Comparison of ENCODE assay signal across 24 cellular contexts in genomic region chr14:64752909-64753308, GRCh38. TPM values are rescaled to one million over a fixed set of nuclear protein-coding genes. Genes with fewer than 3 reads are reported as not detected.
DNase-seq lines count a peak whose midpoint lies in the region; ATAC-seq, FAIRE-seq and TF ChIP-seq lines count a peak whose summit lies in the region.
"Had no signal": no experiment of that assay in that cellular context is flagged by ENCODE, and none has a peak within 500 bp of the region (broad histone marks: within the 10 kb centered on the region; RNA-seq: fewer than 3 reads in every experiment).

No MANE protein-coding gene starts in this region.

- no peaks in the 10 kb centered on the region for H3K23me2 ChIP-seq in H1 (ENCODE audit: low read depth, low read length)

- TF ChIP-seq RAD21 in H1 (IDR thresholded peaks at IDR 0.05 in 1 of 2, conservative IDR thresholded peaks at IDR 0.05 in 1 of 2; ENCODE audit: low read depth in 2 of 2, low read length in 2 of 2): no peak

- H3K36me3 ChIP-seq in H1 (ENCODE audit: control insufficient read depth in 2 of 4, insufficient read depth in 4 of 4, low read length in 3 of 4) (peaks cover 0 to 10% (median 1%) of the 10 kb centered on the region in 4 experiments; a peak in 4 of 8 replicates), left lung (peaks cover 0 to 13% of the 10 kb centered on the region in 2 donors), esophagus squamous epithelium (peaks cover under 1 to 27% (median 11%) of the 10 kb centered on the region in 3 donors)
- H3K36me3 ChIP-seq: BLaER1, HAP-1 had no signal

- POLR2A ChIA-PET in H1 (lab: Charles Lee; ENCODE audit: partially characterized antibody): interaction anchor here (0.6 to 2.5 kb wide), 5 partner anchors 9 to 87 kb away, joined by 3 to 7 read pairs (median 4); partner anchors contain the start of gene PLEKHG3

- H3K79me2 ChIP-seq in H1 (ENCODE audit: control insufficient read depth in 1 of 2, insufficient read depth in 2 of 2, low read length in 2 of 2): no peaks in the 10 kb centered on the region

- peak overlapping the region; percentile 39; the same call in 1 of the 2 replicates for H4K8ac ChIP-seq in H1 (ENCODE audit: extremely low read depth, insufficient read depth, low read length)

- H3K14ac ChIP-seq in H1 (ENCODE audit: insufficient read length): no peak overlapping the region

- H2BK12ac ChIP-seq in H1 (ENCODE audit: low read depth, low read length): no peak overlapping the region

- H3K18ac ChIP-seq in H1 (ENCODE audit: extremely low read depth, low read length): no peak overlapping the region; the same call in 1 of the 2 replicates

- H3K4me1 ChIP-seq in H1 (replicated peaks in 1 of 4; ENCODE audit: control insufficient read depth in 3 of 4, insufficient read depth in 4 of 4, low read length in 3 of 4): peaks cover 0 to 4% (median 2%) of the 10 kb centered on the region in 4 experiments; a peak in 5 of 7 replicates
- H3K4me1 ChIP-seq in left lung: peaks cover 3 to 5% of the 10 kb centered on the region in 2 donors
- peaks cover 3 to 30% (median 13%) of the 10 kb centered on the region in 3 donors for H3K4me1 ChIP-seq in esophagus squamous epithelium
- H3K4me1 ChIP-seq: HAP-1 had no signal

- DNase-seq in natural killer cell: no peak
- DNase-seq in natural killer cell treated with Interleukin-12 subunit alpha and Interleukin-12 subunit beta and Interleukin-15 and Interleukin-18, amount 100 ng/mL, for 72 hours (ENCODE audit: low spot score): no peak
- DNase-seq in HTR-8/SVneo (ENCODE audit: insufficient read length, low spot score): no peak
- no peak for DNase-seq in H1 (ENCODE audit: low read depth in 1 of 2, low spot score in 2 of 2)
- no peak for DNase-seq in left lung
- no peak for DNase-seq in HPDE6-E6E7 (ENCODE audit: extremely low spot score)
- DNase-seq in esophagus squamous epithelium (lab: John Stamatoyannopoulos, UW): no peak
- DNase-seq: 8988T; CD4-positive, CD25-positive, alpha-beta regulatory T cell; CD8-positive, alpha-beta memory T cell; DMS 273 treated with DMSO at 0.1 percent for 48 hours; DMS79; EL; GDM1; GM23248; HFFc6 had no signal

- no peak overlapping the region for H4K5ac ChIP-seq in H1 (ENCODE audit: insufficient read length, low read depth, low read length)

- H3K4ac ChIP-seq in H1 (replicated peaks; ENCODE audit: insufficient read length, low read depth, low read length): no peak overlapping the region

- CTCF ChIA-PET in H1 (lab: Charles Lee; ENCODE audit: partially characterized antibody): interaction anchor here (0.9 to 2.0 kb wide), 6 partner anchors 9 to 128 kb away, joined by 3 to 6 read pairs (median 3); no protein-coding TSS in a partner anchor

- H2BK20ac ChIP-seq in H1 (ENCODE audit: low read length): no peak overlapping the region

- intact Hi-C loops in natural killer cell (cut with micrococcal nuclease) (no loop called here), left lung (cut with DNase I) (no loop called here), esophagus squamous epithelium (cut with DNase I) (no loop called here)

- H3K23ac ChIP-seq in H1 (ENCODE audit: insufficient read length): no peak overlapping the region

- H3K79me1 ChIP-seq in H1 (ENCODE audit: low read depth, low read length): no peaks in the 10 kb centered on the region

- H3K4me3 ChIP-seq in H1 (ENCODE audit: extremely low read depth in 1 of 4, insufficient read depth in 2 of 4, low read depth in 3 of 4, low read length in 4 of 4) (no peak overlapping the region), left lung (no peak overlapping the region), esophagus squamous epithelium (no peak overlapping the region)
- H3K4me3 ChIP-seq: BLaER1, GM12878, GM23248, HAP-1 had no signal

- no peak overlapping the region for H2BK15ac ChIP-seq in H1 (ENCODE audit: low read length)

- H2BK120ac ChIP-seq in H1 (replicated peaks; ENCODE audit: low read depth, low read length): no peak overlapping the region

- peaks cover 0 to 2% of the 10 kb centered on the region in 2 experiments for H4K20me1 ChIP-seq in H1 (replicated peaks in 1 of 2; ENCODE audit: control insufficient read depth in 1 of 2, insufficient read depth in 2 of 2, low read length in 2 of 2)
- H4K20me1 ChIP-seq: BLaER1 had no signal

- TF ChIP-seq CTCF in natural killer cell (IDR thresholded peaks at IDR 0.05): no peak
- TF ChIP-seq CTCF in H1 (IDR thresholded peaks at IDR 0.05; ENCODE audit: control extremely low read depth in 1 of 3, insufficient read depth in 1 of 3, low read depth in 1 of 3, low read length in 3 of 3): no peak
- TF ChIP-seq CTCF in left lung (IDR thresholded peaks at IDR 0.05): no peak
- no peak for TF ChIP-seq CTCF in esophagus squamous epithelium (IDR thresholded peaks at IDR 0.05)

- ATAC-seq in natural killer cell (no peak), left lung (no peak)
- ATAC-seq in natural killer cell treated with Interleukin-12 subunit alpha and Interleukin-12 subunit beta and Interleukin-15 and Interleukin-18, amount 100 ng/mL, for 72 hours: no peak
- ATAC-seq: GM12878 had no signal

- no peak overlapping the region for H3K9ac ChIP-seq in H1 (replicated peaks in 1 of 4; ENCODE audit: extremely low read depth in 1 of 4, low read depth in 3 of 4, low read length in 3 of 4)
- H3K9ac ChIP-seq: BLaER1, GM23248 had no signal

- H3K56ac ChIP-seq in H1 (replicated peaks; ENCODE audit: insufficient read length, low read depth, low read length): no peak overlapping the region

- no peak overlapping the region for H4K91ac ChIP-seq in H1 (replicated peaks; ENCODE audit: insufficient read length, low read length)

- no peak for TF ChIP-seq EP300 in H1 (IDR thresholded peaks at IDR 0.05; ENCODE audit: borderline replicate concordance in 1 of 2, low read depth in 2 of 2, low read length in 2 of 2)

- FAIRE-seq in HTR-8/SVneo (lab: Jason Lieb, UNC) (peak; percentile 98), H1 (lab: Jason Lieb, UNC) (no peak)
- FAIRE-seq: D721Med, GM12878, GM19239, H54 had no signal

- TF ChIP-seq POLR2A in H1 (IDR thresholded peaks at IDR 0.05; ENCODE audit: control extremely low read depth in 1 of 2, low read depth in 2 of 2, low read length in 2 of 2) (peak in 1 of 2 experiments; percentile 52; a peak in 2 of 3 replicates), esophagus squamous epithelium (IDR thresholded peaks at IDR 0.05) (no peak)

- no peak overlapping the region for H2AK5ac ChIP-seq in H1 (ENCODE audit: low read depth, low read length)

- no peak overlapping the region for H3K4me2 ChIP-seq in H1 (ENCODE audit: insufficient read depth in 1 of 2, low read depth in 2 of 2, low read length in 2 of 2)
- H3K4me2 ChIP-seq: BLaER1 had no signal

- H2AFZ ChIP-seq in H1 (ENCODE audit: low read length): no peak overlapping the region
- H2AFZ ChIP-seq: GM23248 had no signal

- H3K27ac Mint-ChIP-seq in natural killer cell: peak overlapping the region; percentile 71 to 85
- no peak overlapping the region for H3K27ac Mint-ChIP-seq in natural killer cell treated with Interleukin-12 subunit alpha and Interleukin-12 subunit beta and Interleukin-15 and Interleukin-18, amount 100 ng/mL, for 72 hours
- H3K27ac Mint-ChIP-seq: B cell, HFFc6 had no signal

- H3K27ac ChIP-seq in H1 (ENCODE audit: low read depth, low read length): no peak overlapping the region
- no peak overlapping the region for H3K27ac ChIP-seq in left lung
- no peak overlapping the region for H3K27ac ChIP-seq in esophagus squamous epithelium
- H3K27ac ChIP-seq: BLaER1, C4-2B, GM23248 had no signal

- H3K9me3 ChIP-seq in H1 (ENCODE audit: insufficient read depth in 2 of 2, low read depth in 1 of 2, low read length in 1 of 2): no peaks in the 10 kb centered on the region
- H3K9me3 ChIP-seq in left lung: no peaks in the 10 kb centered on the region
- H3K9me3 ChIP-seq in esophagus squamous epithelium: no peaks in the 10 kb centered on the region
- H3K9me3 ChIP-seq: BLaER1, HAP-1 had no signal

- H3K4me3 Mint-ChIP-seq in natural killer cell: no peak overlapping the region
- no peak overlapping the region for H3K4me3 Mint-ChIP-seq in natural killer cell treated with Interleukin-12 subunit alpha and Interleukin-12 subunit beta and Interleukin-15 and Interleukin-18, amount 100 ng/mL, for 72 hours
- H3K4me3 Mint-ChIP-seq: B cell; CD4-positive, CD25-positive, alpha-beta regulatory T cell; CD8-positive, alpha-beta memory T cell; HFFc6 had no signal

- H3K27me3 Mint-ChIP-seq in natural killer cell (ENCODE audit: low read depth in 2 of 2): no peaks in the 10 kb centered on the region
- H3K27me3 Mint-ChIP-seq in natural killer cell treated with Interleukin-12 subunit alpha and Interleukin-12 subunit beta and Interleukin-15 and Interleukin-18, amount 100 ng/mL, for 72 hours: no peaks in the 10 kb centered on the region

- no peaks in the 10 kb centered on the region for H3K36me3 Mint-ChIP-seq in natural killer cell
- H3K36me3 Mint-ChIP-seq in natural killer cell treated with Interleukin-12 subunit alpha and Interleukin-12 subunit beta and Interleukin-15 and Interleukin-18, amount 100 ng/mL, for 72 hours: no peaks in the 10 kb centered on the region
- H3K36me3 Mint-ChIP-seq: CD4-positive, CD25-positive, alpha-beta regulatory T cell; CD8-positive, alpha-beta memory T cell had no signal

- peaks cover 33 to 44% of the 10 kb centered on the region in 2 donors for H3K4me1 Mint-ChIP-seq in natural killer cell
- peaks cover 28 to 30% of the 10 kb centered on the region in 2 donors for H3K4me1 Mint-ChIP-seq in natural killer cell treated with Interleukin-12 subunit alpha and Interleukin-12 subunit beta and Interleukin-15 and Interleukin-18, amount 100 ng/mL, for 72 hours (ENCODE audit: low read depth in 2 of 2)
- H3K4me1 Mint-ChIP-seq: B cell had no signal

- H2BK5ac ChIP-seq in H1 (ENCODE audit: low read depth, low read length): no peak overlapping the region

- no peaks in the 10 kb centered on the region; a peak in 1 of 7 replicates for H3K27me3 ChIP-seq in H1 (replicated peaks in 1 of 4; ENCODE audit: control insufficient read depth in 3 of 4, extremely low read depth in 1 of 4, insufficient read depth in 3 of 4, low read length in 3 of 4)
- peaks cover 0 to 16% of the 10 kb centered on the region in 2 donors for H3K27me3 ChIP-seq in left lung
- H3K27me3 ChIP-seq in esophagus squamous epithelium: peaks cover 0 to 2% (median 0%) of the 10 kb centered on the region in 4 donors
- H3K27me3 ChIP-seq: BLaER1 had no signal

- 82% methylated on average over 6 of the region's 6 CpGs; no CpG with 5 or more reads in 1 of the 2 experiments for WGBS in H1 (ENCODE audit: extremely low coverage in 1 of 2, insufficient coverage in 1 of 2, insufficient read length in 1 of 2, insufficient replicate concordance in 2 of 2, low coverage in 1 of 2, low lambda C conversion rate in 2 of 2, missing lambda C conversion rate in 1 of 2), 2 experiments
- 95 to 100% methylated on average over 3 to 5 of the region's 6 CpGs for WGBS in esophagus squamous epithelium, 2 donors

- H3K9me3 Mint-ChIP-seq in natural killer cell: no peaks in the 10 kb centered on the region
- H3K9me3 Mint-ChIP-seq in natural killer cell treated with Interleukin-12 subunit alpha and Interleukin-12 subunit beta and Interleukin-15 and Interleukin-18, amount 100 ng/mL, for 72 hours: no peaks in the 10 kb centered on the region
- H3K9me3 Mint-ChIP-seq: CD4-positive, CD25-positive, alpha-beta regulatory T cell; CD8-positive, alpha-beta memory T cell; HFFc6 had no signal

RNA-seq across cellular contexts. Expression of gene PLEKHG3, which starts 48.7 kb away (rescaled TPM):
- total RNA-seq in natural killer cell (100 to 1,000 TPM; 184 to 285 (median 225) TPM), left lung (10 to 100 TPM; 31.9 to 34.3 TPM), esophagus squamous epithelium (10 to 100 TPM; 44.6 to 87.8 (median 60.8) TPM)
- total RNA-seq in natural killer cell treated with Interleukin-12 subunit alpha and Interleukin-12 subunit beta and Interleukin-15 and Interleukin-18, amount 100 ng/mL, for 72 hours: 10 to 100 TPM; 17.1 to 30.3 TPM
- 89.1 and 90.6 TPM in 2 replicates for total RNA-seq in H1 (2021; fragmentation: NEBNext Ultra II Directional; extraction: Animal tissue kit (Norgen Biotek cat#: 25700))
- polyA plus RNA-seq in H1 (2011; rRNA removed): 43.4 and 52.2 TPM in 2 replicates
- polyA plus RNA-seq in H1 (2011; cell fraction: cytosol; rRNA removed): 47.9 TPM
- 122 TPM for polyA plus RNA-seq in H1 (2011; cell fraction: nucleus; rRNA removed)
- 38.4 to 58.9 TPM (median 52.0 TPM) in 4 replicates for polyA plus RNA-seq in H1 (2012, experiment 1 of 2)
- 33.1 TPM for polyA plus RNA-seq in H1 (2012, experiment 2 of 2)
- 25.1 TPM for polyA plus RNA-seq in H1 (2013, experiment 1 of 2)
- 24.3 TPM for polyA plus RNA-seq in H1 (2013, experiment 2 of 2)
- 67.8 and 88.3 TPM in 2 replicates for polyA minus RNA-seq in H1 (2011; rRNA and poly(A)+ RNA removed)
- 45.6 TPM for polyA minus RNA-seq in H1 (2011; cell fraction: cytosol; rRNA and poly(A)+ RNA removed)
- polyA minus RNA-seq in H1 (2011; cell fraction: nucleus; rRNA and poly(A)+ RNA removed): 80.2 TPM

Comparison
In these comparisons a context has a peak if more than half of its experiments do, and no peak if none do; other contexts are left out.
1. H3K27ac Mint-ChIP-seq: peak in natural killer cell (2 of 2); none in natural killer cell treated with Interleukin-12 subunit alpha and Interleukin-12 subunit beta and Interleukin-15 and Interleukin-18, amount 100 ng/mL, for 72 hours (0 of 2).